Comparison of ENCODE assay signal across 19 cellular contexts in genomic region chr2:53770264-53770663, GRCh38.
DNase-seq lines count a peak whose midpoint lies in the region; ATAC-seq, FAIRE-seq and TF ChIP-seq lines count a peak whose summit lies in the region.
"Had no signal": no experiment of that assay in that cellular context is flagged by ENCODE, and none has a peak within 500 bp of the region (broad histone marks: within the 10 kb centered on the region; RNA-seq: fewer than 3 reads in every experiment).

No MANE protein-coding gene starts in this region.

- no peak for DNase-seq in activated T-cell treated with anti-CD3 and anti-CD28 coated beads, Interleukin-2, amount 50 U/mL, for 24 hours
- no peak for DNase-seq in activated T-cell treated with anti-CD3 and anti-CD28 coated beads for 4 hours
- no peak for DNase-seq in GM19239 (ENCODE audit: insufficient read length, low spot score)
- peak; percentile 11 for DNase-seq in glomerular visceral epithelial cell (ENCODE audit: extremely low spot score)
- DNase-seq in COR-L47 (lab: John Stamatoyannopoulos, UW): no peak
- DNase-seq in activated effector memory CD4-positive, alpha-beta T cell treated with Interleukin-2 at 50 U/mL for 16 hours: no peak
- DNase-seq: activated CD8-positive, alpha-beta memory T cell treated with anti-CD3 and anti-CD28 coated beads, Interleukin-2, amount 50 U/mL, for 48 hours; amniotic stem cell; Caco-2; HCEC 1CT; left cardiac atrium; midbrain; NCI-H2029 treated with DMSO at 0.1 percent for 48 hours; NCI-H524; Peyer's patch had no signal

- H3K9me2 ChIP-seq in SU-DHL-6 (replicated peaks; ENCODE audit: insufficient read depth, low read length): no peaks in the 10 kb centered on the region

- H4K20me1 ChIP-seq in SU-DHL-6 (ENCODE audit: low read depth, low read length): no peaks in the 10 kb centered on the region

- H3K36me3 Mint-ChIP-seq in activated T-cell treated with anti-CD3 and anti-CD28 coated beads, Interleukin-2, amount 50 U/mL, for 24 hours (ENCODE audit: low read depth): peaks cover 61% of the 10 kb centered on the region

- H3K27me3 Mint-ChIP-seq in activated T-cell treated with anti-CD3 and anti-CD28 coated beads, Interleukin-2, amount 50 U/mL, for 24 hours: no peaks in the 10 kb centered on the region

- peak overlapping the region; percentile 6; the same call in 1 of the 2 replicates for H3K27ac ChIP-seq in SU-DHL-6 (ENCODE audit: low read depth, low read length)
- H3K27ac ChIP-seq: Peyer's patch, vagina had no signal

- no peak overlapping the region for H3K9ac ChIP-seq in SU-DHL-6 (ENCODE audit: low read length)

- H3K4me3 Mint-ChIP-seq in activated T-cell treated with anti-CD3 and anti-CD28 coated beads, Interleukin-2, amount 50 U/mL, for 24 hours: peak overlapping the region; percentile 96

- no peak for ATAC-seq in GM18858 (IDR thresholded peaks at IDR 0.05; ENCODE audit: unreplicated experiment)
- ATAC-seq: left cardiac atrium had no signal

- no peak overlapping the region for H3K4me3 ChIP-seq in SU-DHL-6 (ENCODE audit: insufficient read depth, low read length, poor library complexity, severe bottlenecking)
- H3K4me3 ChIP-seq: Peyer's patch, vagina had no signal

- FAIRE-seq in GM19239 (lab: Jason Lieb, UNC): peak; percentile 58
- FAIRE-seq: HTR-8/SVneo had no signal

- H3K27ac Mint-ChIP-seq in activated T-cell treated with anti-CD3 and anti-CD28 coated beads, Interleukin-2, amount 50 U/mL, for 24 hours: peak overlapping the region; percentile 97

- no peaks in the 10 kb centered on the region for H3K9me3 Mint-ChIP-seq in activated T-cell treated with anti-CD3 and anti-CD28 coated beads, Interleukin-2, amount 50 U/mL, for 24 hours

- peaks cover 43% of the 10 kb centered on the region for H3K79me2 ChIP-seq in SU-DHL-6 (ENCODE audit: insufficient read depth, low read length)

- H3K4me2 ChIP-seq in SU-DHL-6 (ENCODE audit: low read depth, low read length, poor library complexity, severe bottlenecking): peak overlapping the region; percentile 92

- peaks cover 46% of the 10 kb centered on the region for H3F3A ChIP-seq in SU-DHL-6 (ENCODE audit: insufficient read depth)

- no peaks in the 10 kb centered on the region for H3K9me3 ChIP-seq in SU-DHL-6 (ENCODE audit: insufficient read depth, low read length)
- H3K9me3 ChIP-seq: Caco-2, Peyer's patch, vagina had no signal

- H3K36me3 ChIP-seq in SU-DHL-6 (ENCODE audit: low read length): peaks cover 18% of the 10 kb centered on the region
- H3K36me3 ChIP-seq: Peyer's patch, vagina had no signal

- no peak overlapping the region for H2AFZ ChIP-seq in SU-DHL-6 (ENCODE audit: low read depth, low read length, severe bottlenecking)

- TF ChIP-seq CTCF in SU-DHL-6 (IDR thresholded peaks at IDR 0.05; ENCODE audit: insufficient read depth, low read length, poor library complexity, severe bottlenecking): no peak

- peaks cover 41% of the 10 kb centered on the region for H3K4me1 Mint-ChIP-seq in activated T-cell treated with anti-CD3 and anti-CD28 coated beads, Interleukin-2, amount 50 U/mL, for 24 hours (ENCODE audit: low read depth)

- H3K27me3 ChIP-seq in SU-DHL-6 (ENCODE audit: low read length): no peaks in the 10 kb centered on the region
- H3K27me3 ChIP-seq: Peyer's patch, vagina had no signal
